21 cellular contexts compared by ENCODE assay signal in the genomic region with DNA sequence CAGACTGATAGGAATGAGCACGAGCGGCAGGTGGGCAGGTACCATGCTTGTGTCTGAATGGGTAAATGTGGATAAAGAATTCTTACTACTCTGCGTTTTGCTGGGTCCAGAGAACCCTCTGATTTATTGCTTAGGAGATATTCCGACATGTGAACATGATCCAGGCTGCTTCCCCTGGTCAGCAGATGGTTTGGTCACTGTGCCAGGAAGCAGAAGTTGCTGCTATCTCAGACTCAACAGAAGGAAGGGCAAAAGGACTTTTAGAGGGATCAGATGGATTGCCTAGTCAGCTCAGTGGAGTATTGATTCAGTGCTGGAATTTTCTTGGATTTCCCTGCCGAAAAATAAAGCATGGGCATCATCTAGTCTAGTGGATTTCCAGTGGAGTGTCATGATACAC.
"Had no signal": no experiment of that assay in that cellular context is flagged by ENCODE, and none has a peak within 500 bp of the region (broad histone marks: within the 10 kb centered on the region; RNA-seq: fewer than 3 reads in every experiment).

No MANE protein-coding gene starts in this region.

- H3K9me3 ChIP-seq: esophagus muscularis mucosa, heart left ventricle, ovary, suprapubic skin, thyroid gland had no signal

- H3K4me1 Mint-ChIP-seq: naive thymus-derived CD8-positive, alpha-beta T cell had no signal

- H3K9me3 Mint-ChIP-seq: type B pancreatic cell had no signal

- H3K27ac ChIP-seq: epithelial cell of prostate, esophagus muscularis mucosa, heart left ventricle, ovary, suprapubic skin, thyroid gland had no signal

- H3K36me3 Mint-ChIP-seq: naive thymus-derived CD8-positive, alpha-beta T cell; type B pancreatic cell had no signal

- H3K4me3 Mint-ChIP-seq: naive thymus-derived CD8-positive, alpha-beta T cell; neural crest cell; type B pancreatic cell had no signal

- DNase-seq: cortex of kidney; effector memory CD4-positive, alpha-beta T cell; heart left ventricle; hippocampal formation; mammary epithelial cell; naive thymus-derived CD8-positive, alpha-beta T cell; ovary; right cardiac atrium; small intestine; stimulated activated CD4-positive, alpha-beta T cell treated with anti-CD3 and anti-CD28 coated beads, Interleukin-12 subunit alpha, Interleukin-12 subunit beta, amount 100 ng/mL, for 4 hours; stimulated activated CD4-positive, alpha-beta T cell treated with anti-CD3 and anti-CD28 coated beads, Interleukin-2, amount 100 ng/mL, for 48 hours; stimulated activated naive CD4-positive, alpha-beta T cell treated with Interleukin-2 at 50 U/mL for 16 hours; thyroid gland had no signal

- H3K27ac Mint-ChIP-seq: naive thymus-derived CD8-positive, alpha-beta T cell; type B pancreatic cell had no signal

- H3K36me3 ChIP-seq: esophagus muscularis mucosa, heart left ventricle, ovary, suprapubic skin, thyroid gland had no signal

- H3K4me3 ChIP-seq: esophagus muscularis mucosa, heart left ventricle, ovary, suprapubic skin, thyroid gland had no signal

- H3K27me3 ChIP-seq: ovary, thyroid gland had no signal

- H3K4me1 ChIP-seq: heart left ventricle, suprapubic skin, thyroid gland had no signal

- FAIRE-seq: endometrium, frontal cortex, small intestine, urothelium cell line had no signal
